ENCODE assay signal across 31 cellular contexts in genomic region chr11:82671451-82671850, GRCh38.
"Had no signal": no experiment of that assay in that cellular context is flagged by ENCODE, and none has a peak within 500 bp of the region (broad histone marks: within the 10 kb centered on the region; RNA-seq: fewer than 3 reads in every experiment).

No MANE protein-coding gene starts in this region.

- H3K27me3 ChIP-seq: adrenal gland, Peyer's patch, SJSA1 had no signal

- H3K9me3 Mint-ChIP-seq: activated naive CD8-positive, alpha-beta T cell treated with anti-CD3 and anti-CD28 coated beads, Interleukin-2, amount 10 ng/mL, durations not matched to agents 7 days and 5 days; T-helper 1 cell treated with Interleukin-12 subunit alpha and Interleukin-12 subunit beta and Interleukin-4 antibody, amounts not matched to agents 30 μg/mL and 1 μg/mL, for 36 hours had no signal

- H3K4me1 ChIP-seq: adrenal gland, Peyer's patch, SJSA1 had no signal

- H3K4me3 ChIP-seq: adrenal gland, Peyer's patch, SJSA1 had no signal

- ATAC-seq: activated CD8-positive, alpha-beta T cell treated with anti-CD3 and anti-CD28 coated beads, Interleukin-2, amount 10 ng/mL, durations not matched to agents 7 days and 5 days; SK-N-SH treated with all-trans-retinoic acid at 6 μM for 48 hours; WTC11 had no signal

- DNase-seq: activated CD4-positive, alpha-beta T cell treated with anti-CD3 and anti-CD28 coated beads for 48 hours; activated CD4-positive, alpha-beta T cell treated with anti-CD3 and anti-CD28 coated beads, Interleukin-2, amount 50 U/mL, for 4 hours; activated CD4-positive, CD25-positive, alpha-beta regulatory T cell treated with anti-CD3 and anti-CD28 coated beads, Interleukin-2, amount 50 U/mL, for 72 hours; activated CD8-positive, alpha-beta memory T cell treated with anti-CD3 and anti-CD28 coated beads, Interleukin-2, amount 50 U/mL, for 48 hours; activated CD8-positive, alpha-beta T cell treated with anti-CD3 and anti-CD28 coated beads, Interleukin-2, amount 10 ng/mL, durations not matched to agents 7 days and 5 days; activated naive CD4-positive, alpha-beta T cell treated with anti-CD3 and anti-CD28 coated beads, Interleukin-2, amount 50 U/mL, for 16 hours; activated naive CD8-positive, alpha-beta T cell treated with anti-CD3 and anti-CD28 coated beads, Interleukin-2, amount 10 ng/mL, durations not matched to agents 7 days and 5 days; activated T-cell treated with anti-CD3 and anti-CD28 coated beads, Interleukin-2, amount 50 U/mL, for 1 hour; adrenal gland; anterior cingulate cortex; caudate nucleus; KG1; NCI-H1092; NCI-H1417 treated with DMSO at 0.1 percent for 48 hours; NCI-H1694; NCI-H2029; NCI-H2107; NCI-H2171 treated with DMSO at 0.1 percent for 48 hours; NCI-H226; NCI-H510A; NCI-H526 treated with DMSO at 0.1 percent for 48 hours; NCI-H82; OCI-M1; Peyer's patch; SHP77; SW 1271 had no signal

- H3K27ac ChIP-seq: adrenal gland, Peyer's patch, RWPE1, SJSA1 had no signal

- H3K36me3 Mint-ChIP-seq: activated naive CD8-positive, alpha-beta T cell treated with anti-CD3 and anti-CD28 coated beads, Interleukin-2, amount 10 ng/mL, durations not matched to agents 7 days and 5 days; WTC11 had no signal

- H3K27ac Mint-ChIP-seq: activated CD8-positive, alpha-beta T cell treated with anti-CD3 and anti-CD28 coated beads, Interleukin-2, amount 10 ng/mL, durations not matched to agents 7 days and 5 days; activated naive CD8-positive, alpha-beta T cell treated with anti-CD3 and anti-CD28 coated beads, Interleukin-2, amount 10 ng/mL, durations not matched to agents 7 days and 5 days; T-helper 1 cell treated with Interleukin-12 subunit alpha and Interleukin-12 subunit beta and Interleukin-4 antibody, amounts not matched to agents 30 μg/mL and 1 μg/mL, for 36 hours; WTC11 had no signal

- H3K4me1 Mint-ChIP-seq: activated naive CD8-positive, alpha-beta T cell treated with anti-CD3 and anti-CD28 coated beads, Interleukin-2, amount 10 ng/mL, durations not matched to agents 7 days and 5 days had no signal

- H3K9me3 ChIP-seq: adrenal gland, Peyer's patch, SJSA1 had no signal

- H3K4me3 Mint-ChIP-seq: activated CD8-positive, alpha-beta T cell treated with anti-CD3 and anti-CD28 coated beads, Interleukin-2, amount 10 ng/mL, durations not matched to agents 7 days and 5 days; activated naive CD8-positive, alpha-beta T cell treated with anti-CD3 and anti-CD28 coated beads, Interleukin-2, amount 10 ng/mL, durations not matched to agents 7 days and 5 days; T-helper 1 cell treated with Interleukin-12 subunit alpha and Interleukin-12 subunit beta and Interleukin-4 antibody, amounts not matched to agents 30 μg/mL and 1 μg/mL, for 36 hours; WTC11 had no signal

- H3K36me3 ChIP-seq: adrenal gland, Peyer's patch, SJSA1 had no signal
